In the genomic region with DNA sequence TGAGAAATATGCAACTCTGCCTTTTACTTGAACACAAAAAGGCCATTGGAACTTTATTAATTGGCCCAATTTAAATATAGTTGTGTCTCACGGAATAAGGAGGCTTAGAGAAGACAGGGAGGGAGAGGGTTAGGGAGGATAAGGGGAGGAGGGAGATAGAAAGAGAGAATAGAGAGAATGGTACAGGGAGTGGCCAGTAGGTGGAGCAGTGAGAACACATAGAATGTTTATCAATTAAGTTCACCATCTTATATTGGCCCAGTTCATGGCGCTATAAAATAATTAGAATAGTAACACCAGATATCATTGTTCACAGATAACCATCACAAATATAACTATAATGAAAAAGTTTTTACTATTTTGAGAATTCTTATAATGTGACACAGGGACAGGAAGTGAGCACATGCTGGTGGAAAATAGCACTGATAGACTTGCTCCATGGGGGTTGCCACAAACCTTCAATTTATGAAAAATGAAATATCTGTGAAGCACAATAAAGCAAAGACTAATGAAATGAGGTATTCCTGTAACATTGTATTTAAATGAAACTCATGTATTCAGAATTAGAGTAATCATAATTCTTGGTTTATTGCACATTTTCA, we compare ENCODE assay signal across 8 cellular contexts.
DNase-seq lines count a peak whose midpoint lies in the region; ATAC-seq and TF ChIP-seq lines count a peak whose summit lies in the region.

No MANE protein-coding gene starts in this region.

- ATAC-seq in heart left ventricle (no peak), GM21723 (IDR thresholded peaks at IDR 0.05; ENCODE audit: unreplicated experiment) (peak; percentile 95)

- no peaks in the 10 kb centered on the region for H3K9me2 ChIP-seq in PC-9 (ENCODE audit: insufficient read depth)

- DNase-seq in heart left ventricle (no peak), cardiac septum (ENCODE audit: low spot score) (no peak), HS-5 (ENCODE audit: low read depth) (peak; percentile 29), PC-9 (peak in 1 of 2 experiments; percentile 4), epithelial cell of esophagus (ENCODE audit: low read depth) (peak; percentile 65), retina (peak; percentile 19), cerebellum (ENCODE audit: low spot score) (no peak)

- no TSS peak for BruUV-seq in PC-9 (replicated peaks; lab: Mats Ljungman, UMichigan)

- POLR2A ChIA-PET in PC-9 (lab: Charles Lee; ENCODE audit: unreplicated experiment): no interaction called here

- H3K27me3 ChIP-seq in heart left ventricle (no peaks in the 10 kb centered on the region), PC-9 (ENCODE audit: insufficient read depth, low read depth) (no peaks in the 10 kb centered on the region)

- H3K27ac ChIP-seq in heart left ventricle (no peak overlapping the region), PC-9 (no peak overlapping the region)

- 34 to 46% (median 37%) methylated on average over 2 of the region's 2 CpGs for WGBS in heart left ventricle, 4 donors

- no peaks in the 10 kb centered on the region for H4K20me1 ChIP-seq in PC-9 (ENCODE audit: insufficient read depth)

- CTCF ChIA-PET in PC-9 (lab: Charles Lee): no interaction called here

- H3K4me3 ChIP-seq in heart left ventricle (no peak overlapping the region), PC-9 (no peak overlapping the region), epithelial cell of esophagus (ENCODE audit: low read length) (no peak overlapping the region)

- TF ChIP-seq CTCF in heart left ventricle (IDR thresholded peaks at IDR 0.05) (peak in 11 of 12 donors; percentile 6 to 52 (median 36)), PC-9 (conservative IDR thresholded peaks at IDR 0.05) (peak; percentile 86), epithelial cell of esophagus (IDR thresholded peaks at IDR 0.05; ENCODE audit: insufficient read depth, low read depth, low read length, missing control alignments) (peak; percentile 75)

- H2AFZ ChIP-seq in PC-9: no peak overlapping the region

- H3K4me2 ChIP-seq in PC-9: no peak overlapping the region

- H3K36me3 ChIP-seq in heart left ventricle (no peaks in the 10 kb centered on the region), PC-9 (ENCODE audit: low read depth) (no peaks in the 10 kb centered on the region)

- no peak for TF ChIP-seq POLR2A in heart left ventricle (IDR thresholded peaks at IDR 0.05)

- intact Hi-C loops in heart left ventricle (cut with DNase I): no loop called here
- intact Hi-C loops in cardiac septum (cut with DNase I): no loop called here
- intact Hi-C loops in PC-9 (cut with micrococcal nuclease; ENCODE audit: unreplicated experiment): loop anchor here (10.0 kb wide), 1 partner anchor 152 kb away; no protein-coding TSS in a partner anchor

- H3K79me2 ChIP-seq in PC-9 (ENCODE audit: low read depth): no peaks in the 10 kb centered on the region

- H3K9me3 ChIP-seq in heart left ventricle (no peaks in the 10 kb centered on the region), PC-9 (ENCODE audit: insufficient read depth, low read depth) (no peaks in the 10 kb centered on the region)

- H3K4me1 ChIP-seq in heart left ventricle: no peaks in the 10 kb centered on the region
- no peaks in the 10 kb centered on the region for H3K4me1 ChIP-seq in PC-9 (replicated peaks; ENCODE audit: insufficient read depth)

- H3F3A ChIP-seq in PC-9 (ENCODE audit: insufficient read depth, low read depth): no peaks in the 10 kb centered on the region

Comparison
In these comparisons a context has a peak if more than half of its experiments do, and no peak if none do; other contexts are left out.
1. DNase-seq: peak in HS-5 (single experiment), epithelial cell of esophagus (single experiment) and retina (single experiment); none in heart left ventricle (0 of 5), cardiac septum (single experiment) and cerebellum (single experiment).
2. CTCF ChIP-seq: peak in every context shown above with its lines; median percentile 86 in PC-9; 75 in epithelial cell of esophagus; 36 in heart left ventricle.